In the genomic region with DNA sequence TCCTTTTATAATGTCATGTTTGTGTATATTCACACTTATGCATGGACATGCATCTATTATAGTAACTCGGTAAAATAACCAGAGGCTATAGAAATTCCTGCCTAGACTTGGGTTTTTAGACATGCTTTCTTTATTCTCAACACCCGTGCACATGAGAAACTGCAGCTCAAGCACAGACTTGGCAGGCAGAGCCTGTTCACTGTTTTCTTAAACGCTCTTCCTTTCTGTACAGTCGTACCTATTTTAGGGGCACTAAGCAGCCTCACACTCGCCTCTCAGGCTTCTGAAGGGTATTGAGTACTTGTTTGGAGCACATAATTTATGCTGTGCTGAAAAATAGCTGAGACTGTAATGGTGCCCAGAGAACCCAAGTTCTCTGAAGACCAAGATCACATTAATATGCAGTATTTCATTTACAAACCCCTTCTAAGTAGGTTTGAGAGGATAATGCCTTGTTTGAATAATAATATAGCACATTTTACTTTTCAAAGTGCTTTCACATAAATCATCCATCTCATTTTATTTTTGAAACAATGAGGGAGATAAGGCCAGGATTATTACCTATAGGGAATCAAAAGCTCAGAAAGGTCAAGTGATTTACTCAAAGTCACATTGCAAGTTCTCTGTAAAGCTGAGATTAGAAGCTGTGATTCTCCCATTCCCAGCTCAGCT, we compare ENCODE assay signal across 26 cellular contexts.
"Had no signal": no experiment of that assay in that cellular context is flagged by ENCODE, and none has a peak within 500 bp of the region (broad histone marks: within the 10 kb centered on the region; RNA-seq: fewer than 3 reads in every experiment).

No MANE protein-coding gene starts in this region.

- H3K4me1 Mint-ChIP-seq: activated CD4-positive, alpha-beta T cell treated with anti-CD3 and anti-CD28 coated beads, Interleukin-2, amount 10 ng/mL, durations not matched to agents 7 days and 5 days; activated CD8-positive, alpha-beta memory T cell treated with anti-CD3 and anti-CD28 coated beads, Interleukin-2, amount 10 ng/mL, durations not matched to agents 7 days and 5 days; activated naive CD8-positive, alpha-beta T cell treated with anti-CD3 and anti-CD28 coated beads, Interleukin-2, amount 50 U/mL, for 24 hours; endodermal cell; stimulated activated effector memory CD8-positive, alpha-beta T cell treated with anti-CD3 and anti-CD28 coated beads, Interleukin-12 subunit alpha, Interleukin-12 subunit beta, amount 100 ng/mL, for 72 hours; stimulated activated naive CD8-positive, alpha-beta T cell treated with anti-CD3 and anti-CD28 coated beads, Interleukin-15, amount 100 ng/mL, for 72 hours had no signal

- H2AFZ ChIP-seq: parathyroid adenoma had no signal

- H3K27me3 Mint-ChIP-seq: activated CD4-positive, alpha-beta T cell treated with anti-CD3 and anti-CD28 coated beads, Interleukin-2, amount 10 ng/mL, durations not matched to agents 7 days and 5 days; activated CD8-positive, alpha-beta memory T cell treated with anti-CD3 and anti-CD28 coated beads, Interleukin-2, amount 10 ng/mL, durations not matched to agents 7 days and 5 days; activated CD8-positive, alpha-beta T cell treated with anti-CD3 and anti-CD28 coated beads for 36 hours; activated naive CD8-positive, alpha-beta T cell treated with anti-CD3 and anti-CD28 coated beads, Interleukin-2, amount 50 U/mL, for 24 hours; natural killer cell treated with Interleukin-12 subunit alpha and Interleukin-12 subunit beta and Interleukin-15 and Interleukin-18, amount 100 ng/mL, for 72 hours; stimulated activated naive CD8-positive, alpha-beta T cell treated with anti-CD3 and anti-CD28 coated beads, Interleukin-15, amount 100 ng/mL, for 72 hours had no signal

- ATAC-seq: activated CD8-positive, alpha-beta memory T cell treated with anti-CD3 and anti-CD28 coated beads, Interleukin-2, amount 10 ng/mL, durations not matched to agents 7 days and 5 days; activated CD8-positive, alpha-beta T cell treated with anti-CD3 and anti-CD28 coated beads for 36 hours; activated naive CD8-positive, alpha-beta T cell treated with anti-CD3 and anti-CD28 coated beads, Interleukin-2, amount 50 U/mL, for 24 hours; natural killer cell treated with Interleukin-12 subunit alpha and Interleukin-12 subunit beta and Interleukin-15 and Interleukin-18, amount 100 ng/mL, for 72 hours; sciatic nerve; stimulated activated effector memory CD8-positive, alpha-beta T cell treated with anti-CD3 and anti-CD28 coated beads, Interleukin-12 subunit alpha, Interleukin-12 subunit beta, amount 100 ng/mL, for 72 hours; stimulated activated naive CD8-positive, alpha-beta T cell treated with anti-CD3 and anti-CD28 coated beads, Interleukin-15, amount 100 ng/mL, for 72 hours had no signal

- H3K79me2 ChIP-seq: parathyroid adenoma had no signal

- FAIRE-seq: small intestine, urothelium cell line had no signal

- H3K4me3 Mint-ChIP-seq: activated CD4-positive, alpha-beta T cell treated with anti-CD3 and anti-CD28 coated beads, Interleukin-2, amount 10 ng/mL, durations not matched to agents 7 days and 5 days; activated CD8-positive, alpha-beta memory T cell treated with anti-CD3 and anti-CD28 coated beads, Interleukin-2, amount 10 ng/mL, durations not matched to agents 7 days and 5 days; activated CD8-positive, alpha-beta T cell treated with anti-CD3 and anti-CD28 coated beads for 36 hours; activated naive CD8-positive, alpha-beta T cell treated with anti-CD3 and anti-CD28 coated beads, Interleukin-2, amount 50 U/mL, for 24 hours; endodermal cell; natural killer cell treated with Interleukin-12 subunit alpha and Interleukin-12 subunit beta and Interleukin-15 and Interleukin-18, amount 100 ng/mL, for 72 hours; stimulated activated effector memory CD8-positive, alpha-beta T cell treated with anti-CD3 and anti-CD28 coated beads, Interleukin-12 subunit alpha, Interleukin-12 subunit beta, amount 100 ng/mL, for 72 hours; stimulated activated naive CD8-positive, alpha-beta T cell treated with anti-CD3 and anti-CD28 coated beads, Interleukin-15, amount 100 ng/mL, for 72 hours had no signal

- H3K27ac ChIP-seq: coronary artery, heart right ventricle, parathyroid adenoma, suprapubic skin, transverse colon, WERI-Rb-1 had no signal

- H3K9me3 ChIP-seq: heart right ventricle, suprapubic skin, transverse colon had no signal

- H3K27me3 ChIP-seq: heart right ventricle, suprapubic skin, transverse colon had no signal

- H3K4me3 ChIP-seq: coronary artery, heart right ventricle, suprapubic skin, transverse colon had no signal

- H3K36me3 ChIP-seq: heart right ventricle, suprapubic skin, transverse colon, WERI-Rb-1 had no signal

- H3K36me3 Mint-ChIP-seq: activated CD8-positive, alpha-beta memory T cell treated with anti-CD3 and anti-CD28 coated beads, Interleukin-2, amount 10 ng/mL, durations not matched to agents 7 days and 5 days; natural killer cell treated with Interleukin-12 subunit alpha and Interleukin-12 subunit beta and Interleukin-15 and Interleukin-18, amount 100 ng/mL, for 72 hours; stimulated activated effector memory CD8-positive, alpha-beta T cell treated with anti-CD3 and anti-CD28 coated beads, Interleukin-12 subunit alpha, Interleukin-12 subunit beta, amount 100 ng/mL, for 72 hours had no signal

- DNase-seq: activated CD4-positive, alpha-beta T cell treated with anti-CD3 and anti-CD28 coated beads, Interleukin-2, amount 10 ng/mL, durations not matched to agents 7 days and 5 days; activated CD4-positive, CD25-positive, alpha-beta regulatory T cell treated with anti-CD3 and anti-CD28 coated beads, Interleukin-2, amount 50 U/mL, for 72 hours; activated CD8-positive, alpha-beta memory T cell treated with anti-CD3 and anti-CD28 coated beads, Interleukin-2, amount 10 ng/mL, durations not matched to agents 7 days and 5 days; activated CD8-positive, alpha-beta T cell treated with anti-CD3 and anti-CD28 coated beads for 36 hours; activated gamma-delta T cell; activated naive CD4-positive, alpha-beta T cell treated with anti-CD3 and anti-CD28 coated beads, Interleukin-2, amount 50 U/mL, for 16 hours; activated naive CD8-positive, alpha-beta T cell treated with anti-CD3 and anti-CD28 coated beads, Interleukin-2, amount 50 U/mL, for 24 hours; activated T-cell treated with anti-CD3 and anti-CD28 coated beads for 4 hours; cerebellar nuclear complex; endodermal cell; foreskin fibroblast; heart right ventricle; islet precursor cell; small intestine; stimulated activated CD4-positive, alpha-beta T cell treated with anti-CD3 and anti-CD28 coated beads, Interleukin-2, amount 100 ng/mL, for 24 hours; stimulated activated naive CD8-positive, alpha-beta T cell treated with anti-CD3 and anti-CD28 coated beads, Interleukin-15, amount 100 ng/mL, for 72 hours; T-helper 1 cell; transverse colon; WERI-Rb-1 had no signal

- H3K9ac ChIP-seq: parathyroid adenoma had no signal

- H3K27ac Mint-ChIP-seq: activated CD4-positive, alpha-beta T cell treated with anti-CD3 and anti-CD28 coated beads, Interleukin-2, amount 10 ng/mL, durations not matched to agents 7 days and 5 days; activated CD8-positive, alpha-beta memory T cell treated with anti-CD3 and anti-CD28 coated beads, Interleukin-2, amount 10 ng/mL, durations not matched to agents 7 days and 5 days; activated CD8-positive, alpha-beta T cell treated with anti-CD3 and anti-CD28 coated beads for 36 hours; activated naive CD8-positive, alpha-beta T cell treated with anti-CD3 and anti-CD28 coated beads, Interleukin-2, amount 50 U/mL, for 24 hours; endodermal cell; natural killer cell treated with Interleukin-12 subunit alpha and Interleukin-12 subunit beta and Interleukin-15 and Interleukin-18, amount 100 ng/mL, for 72 hours; stimulated activated effector memory CD8-positive, alpha-beta T cell treated with anti-CD3 and anti-CD28 coated beads, Interleukin-12 subunit alpha, Interleukin-12 subunit beta, amount 100 ng/mL, for 72 hours; stimulated activated naive CD8-positive, alpha-beta T cell treated with anti-CD3 and anti-CD28 coated beads, Interleukin-15, amount 100 ng/mL, for 72 hours had no signal

- H3K4me1 ChIP-seq: parathyroid adenoma, suprapubic skin, transverse colon had no signal

- H3K9me3 Mint-ChIP-seq: activated CD4-positive, alpha-beta T cell treated with anti-CD3 and anti-CD28 coated beads, Interleukin-2, amount 10 ng/mL, durations not matched to agents 7 days and 5 days; activated CD8-positive, alpha-beta T cell treated with anti-CD3 and anti-CD28 coated beads for 36 hours; activated naive CD8-positive, alpha-beta T cell treated with anti-CD3 and anti-CD28 coated beads, Interleukin-2, amount 50 U/mL, for 24 hours; natural killer cell treated with Interleukin-12 subunit alpha and Interleukin-12 subunit beta and Interleukin-15 and Interleukin-18, amount 100 ng/mL, for 72 hours; stimulated activated effector memory CD8-positive, alpha-beta T cell treated with anti-CD3 and anti-CD28 coated beads, Interleukin-12 subunit alpha, Interleukin-12 subunit beta, amount 100 ng/mL, for 72 hours; stimulated activated naive CD8-positive, alpha-beta T cell treated with anti-CD3 and anti-CD28 coated beads, Interleukin-15, amount 100 ng/mL, for 72 hours had no signal
